Comparison of ENCODE assay signal across 2 cellular contexts in the genomic region with DNA sequence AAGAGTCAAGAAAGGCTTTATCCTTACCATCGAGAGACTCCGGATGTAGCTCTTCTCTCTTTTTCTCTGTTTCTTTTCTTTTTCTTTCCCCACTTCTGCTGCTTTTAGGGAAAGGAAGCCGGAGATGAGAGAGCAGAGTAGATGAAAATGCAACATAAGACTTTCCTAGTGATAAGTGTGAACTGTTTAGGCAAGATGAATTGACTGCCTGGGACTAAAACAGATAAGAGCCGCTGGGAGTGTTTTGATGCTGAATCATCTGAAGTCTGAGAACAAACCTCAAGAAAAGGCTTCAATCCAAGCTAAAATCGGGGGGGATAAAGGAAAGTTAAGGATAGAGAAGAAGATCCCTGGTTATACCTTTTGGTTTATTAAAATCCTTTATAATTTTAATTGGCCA.
A peak's percentile ranks its signal among the peaks of the same experiment; 100 is the strongest.
TF ChIP-seq lines count a peak whose summit lies in the region.

No MANE protein-coding gene starts in this region.

TF ChIP-seq in SK-N-SH treated with all-trans-retinoic acid at 6 μM for 48 hours, 23 proteins besides CTCF, POLR2A, EP300 and RAD21:
- TF ChIP-seq ZNF8 (CRISPR knock-in tag; IDR thresholded peaks at IDR 0.05) (no peak), ARNTL (CRISPR knock-in tag; IDR thresholded peaks at IDR 0.05; ENCODE audit: borderline replicate concordance, low read depth) (no peak), ESRRG (CRISPR knock-in tag; IDR thresholded peaks at IDR 0.05) (no peak), ISL1 (CRISPR knock-in tag; IDR thresholded peaks at IDR 0.05) (0 out of 2 replicates have a peak, but pooled peaks have one; percentile 38)

TF ChIP-seq in endothelial cell of umbilical vein, 7 proteins besides CTCF, POLR2A, EP300 and RAD21:
- TF ChIP-seq GATA2 (IDR thresholded peaks at IDR 0.05; ENCODE audit: insufficient read depth, insufficient read length, low read depth, low read length) (peak; percentile 25), FOS (IDR thresholded peaks at IDR 0.05; ENCODE audit: borderline replicate concordance, insufficient read depth, low read length) (no peak)
